Comparison of ENCODE assay signal across 16 cellular contexts in the genomic region with DNA sequence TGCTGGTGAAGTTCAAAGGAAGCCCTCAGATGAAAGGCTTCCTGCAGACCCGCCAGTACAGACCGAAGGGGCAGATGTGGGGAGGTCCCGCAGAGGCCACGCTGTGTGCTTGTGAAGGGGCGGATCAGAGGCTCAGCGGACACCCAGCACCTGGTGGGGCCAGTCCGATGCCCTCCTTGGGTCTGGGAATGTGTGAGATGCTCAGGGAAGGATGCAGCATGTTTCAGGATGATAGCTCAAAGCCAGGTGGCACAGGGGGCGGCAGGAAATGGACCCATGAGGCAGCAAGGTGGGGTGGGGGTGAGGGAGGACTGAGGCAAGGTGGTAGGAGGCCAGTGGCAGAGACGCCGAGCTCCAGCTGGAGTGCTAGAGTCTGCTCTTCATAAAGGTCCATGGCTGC. TPM values are rescaled to one million over a fixed set of nuclear protein-coding genes. Genes with fewer than 3 reads are reported as not detected.
DNase-seq lines count a peak whose midpoint lies in the region; ATAC-seq and TF ChIP-seq lines count a peak whose summit lies in the region.
"Had no signal": no experiment of that assay in that cellular context is flagged by ENCODE, and none has a peak within 500 bp of the region (broad histone marks: within the 10 kb centered on the region; RNA-seq: fewer than 3 reads in every experiment).

No MANE protein-coding gene starts in this region.

- no peaks in the 10 kb centered on the region for H3K4me1 ChIP-seq in breast epithelium
- H3K4me1 ChIP-seq in sigmoid colon = no peaks in the 10 kb centered on the region
- H3K4me1 ChIP-seq in CD4-positive, alpha-beta memory T cell (ENCODE audit: insufficient read depth, low read length) = no peaks in the 10 kb centered on the region

- H3K4me3 ChIP-seq in breast epithelium = no peak overlapping the region
- H3K4me3 ChIP-seq in sigmoid colon = no peak overlapping the region
- no peak overlapping the region for H3K4me3 ChIP-seq in CD4-positive, alpha-beta memory T cell (ENCODE audit: low read length in 2 of 2)
- H3K4me3 ChIP-seq: K562 had no signal

- 80 to 92% methylated on average over 10 of the region's 10 CpGs for WGBS in sigmoid colon, 2 donors

- peaks cover 41% of the 10 kb centered on the region for H3K4me1 Mint-ChIP-seq in MCF 10A (ENCODE audit: insufficient read depth, unreplicated experiment)
- no peaks in the 10 kb centered on the region for H3K4me1 Mint-ChIP-seq in CD4-positive, alpha-beta memory T cell

- no peak for DNase-seq in MCF 10A (ENCODE audit: unreplicated experiment)
- no peak for DNase-seq in breast epithelium (ENCODE audit: low spot score in 2 of 2)
- DNase-seq in RWPE1 (ENCODE audit: low spot score) = no peak
- DNase-seq in mesenteric fat pad (ENCODE audit: low spot score) = peak; percentile 83
- peak; percentile 46 for DNase-seq in sigmoid colon
- no peak for DNase-seq in left lobe of liver (ENCODE audit: low spot score)
- DNase-seq in epidermal melanocyte (ENCODE audit: insufficient read length, low spot score) = no peak
- DNase-seq in CD4-positive, alpha-beta memory T cell = no peak
- DNase-seq: NCI-H1105, NCI-H146, NCI-H2029, NCI-H2171, NCI-H524 treated with DMSO at 0.1 percent for 48 hours, OCI-M1, Right ventricle myocardium superior had no signal

- no peaks in the 10 kb centered on the region for H3K27me3 Mint-ChIP-seq in MCF 10A (ENCODE audit: insufficient read depth, unreplicated experiment)
- H3K27me3 Mint-ChIP-seq in CD4-positive, alpha-beta memory T cell = peaks cover 14 to 27% of the 10 kb centered on the region in 2 donors

- no peaks in the 10 kb centered on the region for H3K36me3 Mint-ChIP-seq in MCF 10A (ENCODE audit: insufficient read depth, unreplicated experiment)
- H3K36me3 Mint-ChIP-seq in CD4-positive, alpha-beta memory T cell = no peaks in the 10 kb centered on the region

- H3K36me3 ChIP-seq in breast epithelium (no peaks in the 10 kb centered on the region), sigmoid colon (no peaks in the 10 kb centered on the region)
- no peaks in the 10 kb centered on the region for H3K36me3 ChIP-seq in CD4-positive, alpha-beta memory T cell (ENCODE audit: insufficient read depth, low read length)

- intact Hi-C loops in MCF 10A (cut with micrococcal nuclease) (no loop called here), breast epithelium (cut with DNase I; ENCODE audit: low total_unique reads) (no loop called here), sigmoid colon (cut with DNase I) (no loop called here)
- intact Hi-C loops in CD4-positive, alpha-beta memory T cell (cut with micrococcal nuclease) = no loop called here

- CTCF ChIA-PET in MCF 10A (lab: Yijun Ruan, JAX) (interaction anchor here (0.6 to 12.5 kb wide), 6 partner anchors 8 to 549 kb away, joined by 3 to 111 read pairs (median 4); a partner anchor contains a TSS), RWPE1 (lab: Yijun Ruan, JAX) (interaction anchor here (1.3 to 1.6 kb wide), 3 partner anchors 18 to 88 kb away, joined by 4 to 7 read pairs (median 6); no protein-coding TSS in a partner anchor)
- CTCF ChIA-PET in CD4-positive, alpha-beta memory T cell (lab: Charles Lee; ENCODE audit: partially characterized antibody) = interaction anchor here (1.1 to 1.5 kb wide), 2 partner anchors 18 to 26 kb away, joined by 3 to 4 read pairs; no protein-coding TSS in a partner anchor

- H3K9me3 ChIP-seq in breast epithelium = no peaks in the 10 kb centered on the region
- H3K9me3 ChIP-seq in sigmoid colon = no peaks in the 10 kb centered on the region
- H3K9me3 ChIP-seq in CD4-positive, alpha-beta memory T cell (ENCODE audit: control insufficient read depth in 1 of 2, low read length in 2 of 2) = no peaks in the 10 kb centered on the region

- H3K27me3 ChIP-seq in breast epithelium (no peaks in the 10 kb centered on the region), sigmoid colon (no peaks in the 10 kb centered on the region)
- H3K27me3 ChIP-seq in CD4-positive, alpha-beta memory T cell (ENCODE audit: insufficient read depth, low read length) = peaks cover 5% of the 10 kb centered on the region

- TF ChIP-seq EP300 in sigmoid colon (IDR thresholded peaks at IDR 0.05) = no peak

- no peak for ATAC-seq in left lobe of liver
- ATAC-seq: K562 had no signal

- H3K27ac ChIP-seq in breast epithelium (peak overlapping the region in 1 of 2 donors; percentile 80), RWPE1 (peak overlapping the region; percentile 89), sigmoid colon (peak overlapping the region in 1 of 4 donors; percentile 64)
- no peak overlapping the region for H3K27ac ChIP-seq in CD4-positive, alpha-beta memory T cell (ENCODE audit: low read depth, low read length)

- POLR2A ChIA-PET in MCF 10A (lab: Yijun Ruan, JAX) = interaction anchor here (1.2 to 2.2 kb wide), 3 partner anchors 9 to 27 kb away, joined by 4 to 8 read pairs (median 4); a partner anchor contains a TSS
- POLR2A ChIA-PET in RWPE1 (lab: Yijun Ruan, JAX; ENCODE audit: low non-redundant PET) = no interaction called here
- POLR2A ChIA-PET in CD4-positive, alpha-beta memory T cell (lab: Charles Lee; ENCODE audit: partially characterized antibody) = no interaction called here

- H3K27ac Mint-ChIP-seq in MCF 10A (ENCODE audit: low read depth, unreplicated experiment) = peak overlapping the region; percentile 92
- H3K27ac Mint-ChIP-seq in CD4-positive, alpha-beta memory T cell = peak overlapping the region in 1 of 7 donors; percentile 47

- BruUV-seq in MCF 10A (replicated peaks; lab: Mats Ljungman, UMichigan) = no TSS peak

- no peak overlapping the region for H3K4me3 Mint-ChIP-seq in MCF 10A (ENCODE audit: unreplicated experiment)
- H3K4me3 Mint-ChIP-seq in CD4-positive, alpha-beta memory T cell = no peak overlapping the region

- no peak for TF ChIP-seq CTCF in MCF 10A (IDR thresholded peaks at IDR 0.05; ENCODE audit: unreplicated experiment)
- no peak for TF ChIP-seq CTCF in breast epithelium (IDR thresholded peaks at IDR 0.05)
- no peak for TF ChIP-seq CTCF in RWPE1 (conservative IDR thresholded peaks at IDR 0.05; ENCODE audit: low read depth)
- no peak for TF ChIP-seq CTCF in sigmoid colon (IDR thresholded peaks at IDR 0.05)

- H3K9me3 Mint-ChIP-seq in MCF 10A (ENCODE audit: unreplicated experiment) = no peaks in the 10 kb centered on the region
- no peaks in the 10 kb centered on the region for H3K9me3 Mint-ChIP-seq in CD4-positive, alpha-beta memory T cell

- TF ChIP-seq POLR2A in breast epithelium (IDR thresholded peaks at IDR 0.05) (no peak), sigmoid colon (IDR thresholded peaks at IDR 0.05) (no peak)

RNA-seq across cellular contexts. Expression of a gene that starts 27.9 kb away (rescaled TPM):
- total RNA-seq in MCF 10A (2022) (9.1 and 13.1 TPM in 2 replicates), breast epithelium (10 to 100 TPM; 13.2 to 23.6 (median 14.2) TPM), mesenteric fat pad (86.9 TPM), sigmoid colon (10 to 100 TPM; 12.3 to 17.4 (median 15.4) TPM), left lobe of liver (2.7 TPM)
- 1 to 10 TPM; 1.4 to 3.6 (median 3.0) TPM for polyA plus RNA-seq in sigmoid colon
- under 1 TPM; 0.36 to 0.64 TPM for total RNA-seq in CD4-positive, alpha-beta memory T cell
- polyA plus RNA-seq in CD4-positive, alpha-beta memory T cell = under 1 TPM in 1 of 2 donors, not detected in 1; 0.14 TPM

Comparison
In these comparisons a context has a peak if more than half of its experiments do, and no peak if none do; other contexts are left out.
1. DNase-seq: peak in mesenteric fat pad (single experiment) and sigmoid colon (single experiment); none in MCF 10A (single experiment), breast epithelium (0 of 2), RWPE1 (single experiment), left lobe of liver (single experiment), epidermal melanocyte (single experiment) and CD4-positive, alpha-beta memory T cell (0 of 5).